Comparison of ENCODE assay signal across 8 cellular contexts in genomic region chr3:88000853-88001252, GRCh38. TPM values are rescaled to one million over a fixed set of nuclear protein-coding genes. Genes with fewer than 3 reads are reported as not detected.
A peak's percentile ranks its signal among the peaks of the same experiment; 100 is the strongest.
DNase-seq lines count a peak whose midpoint lies in the region; ATAC-seq and TF ChIP-seq lines count a peak whose summit lies in the region.

No MANE protein-coding gene starts in this region.

- no peaks in the 10 kb centered on the region for H3K4me1 ChIP-seq in gastroesophageal sphincter
- H3K4me1 ChIP-seq in sigmoid colon = no peaks in the 10 kb centered on the region

- peak overlapping the region; percentile 46; the same call in 1 of the 2 replicates for H3K4me3 Mint-ChIP-seq in WTC11

- CTCF ChIA-PET in WTC11 (lab: Charles Lee) = interaction anchor here (0.9 to 1.2 kb wide), 3 partner anchors 229 to 650 kb away, joined by 3 to 4 read pairs (median 4); no protein-coding TSS in a partner anchor

- no peak for TF ChIP-seq EP300 in gastroesophageal sphincter (IDR thresholded peaks at IDR 0.05)
- no peak for TF ChIP-seq EP300 in sigmoid colon (IDR thresholded peaks at IDR 0.05)

- no peaks in the 10 kb centered on the region for H3K36me3 Mint-ChIP-seq in WTC11

- DNase-seq in WTC11 (ENCODE audit: low spot score) = peak; percentile 25
- DNase-seq in sigmoid colon = no peak
- DNase-seq in effector CD4-positive, alpha-beta T cell = no peak
- no peak for DNase-seq in H4 (ENCODE audit: low spot score)
- no peak for DNase-seq in LoVo (ENCODE audit: low spot score)
- DNase-seq in NCI-H1694 treated with DMSO at 0.1 percent for 48 hours (lab: John Stamatoyannopoulos, UW) = no peak

- H3K36me3 ChIP-seq in gastroesophageal sphincter (no peaks in the 10 kb centered on the region), sigmoid colon (no peaks in the 10 kb centered on the region)

- 3 to 9% methylated on average over 11 to 13 of the region's 13 CpGs for WGBS in gastroesophageal sphincter (ENCODE audit: low coverage in 1 of 2), 2 donors
- WGBS in sigmoid colon, 2 donors = 50 to 68% methylated on average over 13 of the region's 13 CpGs

- ATAC-seq in GM19463 (IDR thresholded peaks at IDR 0.05; ENCODE audit: unreplicated experiment) (peak; percentile 46), WTC11 (peak; percentile 98), gastroesophageal sphincter (no peak)

- intact Hi-C loops in sigmoid colon (cut with DNase I) = loop anchor here (5.0 kb wide), 1 partner anchor 704 kb away; no protein-coding TSS in a partner anchor

- TF ChIP-seq CTCF in WTC11 (IDR thresholded peaks at IDR 0.05) (no peak), gastroesophageal sphincter (IDR thresholded peaks at IDR 0.05) (no peak), sigmoid colon (IDR thresholded peaks at IDR 0.05) (no peak)

- H3K9me3 ChIP-seq in gastroesophageal sphincter (no peaks in the 10 kb centered on the region), sigmoid colon (no peaks in the 10 kb centered on the region)

- H3K27ac Mint-ChIP-seq in WTC11 = no peak overlapping the region

- H3K4me3 ChIP-seq in gastroesophageal sphincter (peak overlapping the region; percentile 4 to 36), sigmoid colon (peak overlapping the region in 3 of 4 donors; percentile 19 to 26 (median 25))

- H3K27ac ChIP-seq in gastroesophageal sphincter (no peak overlapping the region), sigmoid colon (no peak overlapping the region)

- peaks cover 3% of the 10 kb centered on the region; the same call in 1 of the 2 replicates for H3K4me1 Mint-ChIP-seq in WTC11

- H3K9me3 Mint-ChIP-seq in WTC11 = no peaks in the 10 kb centered on the region

- no peaks in the 10 kb centered on the region for H3K27me3 Mint-ChIP-seq in WTC11 (ENCODE audit: low read depth)

- POLR2A ChIA-PET in WTC11 (lab: Charles Lee) = no interaction called here

- H3K27me3 ChIP-seq in gastroesophageal sphincter (no peaks in the 10 kb centered on the region), sigmoid colon (no peaks in the 10 kb centered on the region)

- TF ChIP-seq POLR2A in gastroesophageal sphincter (IDR thresholded peaks at IDR 0.05) (no peak), sigmoid colon (IDR thresholded peaks at IDR 0.05) (no peak)

TF ChIP-seq in WTC11, 78 proteins besides CTCF, POLR2A, EP300 and RAD21:
- TF ChIP-seq KAT7 (CRISPR knock-in tag; IDR thresholded peaks at IDR 0.05; ENCODE audit: borderline replicate concordance) (no peak), JAZF1 (CRISPR knock-in tag; IDR thresholded peaks at IDR 0.05) (no peak), ZNF263 (CRISPR knock-in tag; IDR thresholded peaks at IDR 0.05; ENCODE audit: low read depth) (no peak), AFF4 (CRISPR knock-in tag; IDR thresholded peaks at IDR 0.05; ENCODE audit: borderline replicate concordance) (no peak), NR1H2 (CRISPR knock-in tag; IDR thresholded peaks at IDR 0.05) (no peak), NR3C1 (CRISPR knock-in tag; conservative IDR thresholded peaks at IDR 0.05; ENCODE audit: low read depth) (no peak), GRHL2 (CRISPR knock-in tag; IDR thresholded peaks at IDR 0.05; ENCODE audit: insufficient replicate concordance, severe bottlenecking) (no peak), AR (CRISPR knock-in tag; IDR thresholded peaks at IDR 0.05) (no peak), ATF6 (CRISPR knock-in tag; IDR thresholded peaks at IDR 0.05) (no peak), ZNF219 (CRISPR knock-in tag; IDR thresholded peaks at IDR 0.05; ENCODE audit: borderline replicate concordance) (no peak), OVOL2 (CRISPR knock-in tag; IDR thresholded peaks at IDR 0.05; ENCODE audit: borderline replicate concordance) (no peak), ZNF121 (CRISPR knock-in tag; IDR thresholded peaks at IDR 0.05) (no peak)
TF ChIP-seq in WTC11: peak in this region for 0.

RNA-seq across cellular contexts. Expression of gene CGGBP1, which starts 58.0 kb away (rescaled TPM):
- total RNA-seq in WTC11 (2021) (57.6 to 61.3 TPM (median 60.7 TPM) in 3 replicates), gastroesophageal sphincter (10 to 100 TPM; 53.8 to 95.3 (median 67.8) TPM), sigmoid colon (10 to 100 TPM; 62.2 to 80.6 (median 73.9) TPM)
- 10 to 100 TPM; 24.6 to 37.8 (median 30.5) TPM for polyA plus RNA-seq in sigmoid colon
- 29.3 and 37.3 TPM in 2 replicates for total RNA-seq in H4 (2014; rRNA removed; shearing (Covaris generic))

RNA-seq across cellular contexts. Expression of gene ZNF654, which starts 58.2 kb away (rescaled TPM):
- 7.0 to 10.0 TPM (median 8.3 TPM) in 3 replicates for total RNA-seq in WTC11 (2021)
- 10 to 100 TPM; 12.0 to 25.4 (median 13.3) TPM for total RNA-seq in gastroesophageal sphincter
- 10 to 100 TPM; 17.8 to 20.2 (median 19.4) TPM for total RNA-seq in sigmoid colon
- 1 to 10 TPM; 3.0 to 4.4 (median 4.4) TPM for polyA plus RNA-seq in sigmoid colon
- 4.0 and 7.2 TPM in 2 replicates for total RNA-seq in H4 (2014; rRNA removed; shearing (Covaris generic))
